In genomic region chrX:154489182-154489581, GRCh38 we compare ENCODE assay signal across 8 cellular contexts. TPM values are rescaled to one million over a fixed set of nuclear protein-coding genes. Genes with fewer than 3 reads are reported as not detected.
DNase-seq lines count a peak whose midpoint lies in the region; ATAC-seq and TF ChIP-seq lines count a peak whose summit lies in the region.

No MANE protein-coding gene starts in this region.

- H3K27ac ChIP-seq in RWPE1 (peak overlapping the region; percentile 83), esophagus (ENCODE audit: low read depth in 2 of 2, low read length in 1 of 2) (peak overlapping the region; percentile 95 to 98)

- peak overlapping the region; percentile 84 for H3K9ac ChIP-seq in skeletal muscle satellite cell (ENCODE audit: low read depth, low read length)

- no peak for TF ChIP-seq CTCF in GM12864 (IDR thresholded peaks at IDR 0.05; ENCODE audit: low read depth, low read length, missing control alignments)
- no peak for TF ChIP-seq CTCF in RWPE1 (conservative IDR thresholded peaks at IDR 0.05; ENCODE audit: low read depth)

- H3K4me3 ChIP-seq in GM12864 (ENCODE audit: low read depth, low read length) (peak overlapping the region; percentile 61), esophagus (ENCODE audit: low read depth in 1 of 2, low read length in 2 of 2) (peak overlapping the region in 1 of 2 donors; percentile 59), skeletal muscle satellite cell (ENCODE audit: low read length) (peak overlapping the region; percentile 70)

- ATAC-seq in GM21723 (IDR thresholded peaks at IDR 0.05; ENCODE audit: unreplicated experiment): no peak

- POLR2A ChIA-PET in RWPE1 (lab: Yijun Ruan, JAX; ENCODE audit: low non-redundant PET): interaction anchor here (1.6 kb wide), 1 partner anchor 38 kb away, joined by 5 read pairs; no protein-coding TSS in a partner anchor

- H3K4me2 ChIP-seq in skeletal muscle satellite cell (ENCODE audit: low read length): peak overlapping the region; percentile 86

- 65 to 89% methylated on average over 4 of the region's 4 CpGs for WGBS in esophagus, 2 donors

- peaks cover 5 to 16% of the 10 kb centered on the region in 2 donors for H3K4me1 ChIP-seq in esophagus (ENCODE audit: control insufficient read depth in 2 of 2, insufficient read depth in 2 of 2, low read length in 1 of 2)
- peaks cover 27% of the 10 kb centered on the region for H3K4me1 ChIP-seq in skeletal muscle satellite cell (ENCODE audit: control insufficient read depth, insufficient read depth, low read length)

- H3K36me3 ChIP-seq in esophagus (ENCODE audit: control insufficient read depth in 2 of 2, insufficient read depth in 2 of 2, low read length in 1 of 2) (peaks cover 0 to 14% of the 10 kb centered on the region in 2 donors), skeletal muscle satellite cell (ENCODE audit: insufficient read depth, low read length) (peaks cover 23% of the 10 kb centered on the region)

- H3K27me3 ChIP-seq in esophagus (ENCODE audit: control insufficient read depth in 1 of 2, insufficient read depth in 2 of 2, low read length in 2 of 2) (no peaks in the 10 kb centered on the region), skeletal muscle satellite cell (ENCODE audit: control insufficient read depth, insufficient read depth, low read length) (no peaks in the 10 kb centered on the region)

- CTCF ChIA-PET in RWPE1 (lab: Yijun Ruan, JAX): interaction anchor here (0.7 to 0.9 kb wide), 2 partner anchors 45 to 116 kb away, joined by 3 to 4 read pairs; no protein-coding TSS in a partner anchor

- no peak for DNase-seq in GM12864 (ENCODE audit: low read depth)
- no peak for DNase-seq in RWPE1 (ENCODE audit: low spot score)
- DNase-seq in NCI-H1436 (lab: John Stamatoyannopoulos, UW): no peak
- DNase-seq in DMS53 (lab: John Stamatoyannopoulos, UW): no peak
- DNase-seq in HK-2 (ENCODE audit: unreplicated experiment): no peak

- peaks cover 0 to 6% of the 10 kb centered on the region in 2 donors for H3K9me3 ChIP-seq in esophagus (ENCODE audit: control insufficient read depth in 2 of 2, insufficient read depth in 1 of 2, low read depth in 1 of 2, low read length in 1 of 2)
- H3K9me3 ChIP-seq in skeletal muscle satellite cell (replicated peaks; ENCODE audit: low read length): no peaks in the 10 kb centered on the region

RNA-seq across cellular contexts. Expression of gene SLC10A3, which starts 1.2 kb away (rescaled TPM):
- 10 to 100 TPM; 24.7 to 26.3 TPM for polyA plus RNA-seq in esophagus
- total RNA-seq in skeletal muscle satellite cell (2012; rRNA removed): 29.7 and 35.4 TPM in 2 replicates

RNA-seq across cellular contexts. Expression of gene UBL4A, which starts 2.8 kb away (rescaled TPM):
- 10 to 100 TPM; 15.4 to 28.5 TPM for polyA plus RNA-seq in esophagus
- total RNA-seq in skeletal muscle satellite cell (2012; rRNA removed): 33.2 and 34.0 TPM in 2 replicates

RNA-seq across cellular contexts. Expression of gene LAGE3, which starts 10.1 kb away (rescaled TPM):
- 10 to 100 TPM in 1 of 2 donors, 1 to 10 TPM in 1; 6.2 to 21.1 TPM for polyA plus RNA-seq in esophagus
- 21.8 and 24.0 TPM in 2 replicates for total RNA-seq in skeletal muscle satellite cell (2012; rRNA removed)

RNA-seq across cellular contexts. Expression of gene FAM3A, which starts 26.9 kb away (rescaled TPM):
- 10 to 100 TPM; 51.6 to 54.4 TPM for polyA plus RNA-seq in esophagus
- total RNA-seq in skeletal muscle satellite cell (2012; rRNA removed): 35.4 and 40.3 TPM in 2 replicates

RNA-seq across cellular contexts. Expression of gene PLXNA3, which starts 31.1 kb away (rescaled TPM):
- polyA plus RNA-seq in esophagus: 10 to 100 TPM in 1 of 2 donors, 1 to 10 TPM in 1; 4.3 to 19.0 TPM
- total RNA-seq in skeletal muscle satellite cell (2012; rRNA removed): 10.4 and 17.3 TPM in 2 replicates
